19 cellular contexts compared by ENCODE assay signal in genomic region chr14:21703357-21704339, GRCh38. TPM values are rescaled to one million over a fixed set of nuclear protein-coding genes. Genes with fewer than 3 reads are reported as not detected.
DNase-seq lines count a peak whose midpoint lies in the region; ATAC-seq and TF ChIP-seq lines count a peak whose summit lies in the region.
"Had no signal": no experiment of that assay in that cellular context is flagged by ENCODE, and none has a peak within 500 bp of the region (broad histone marks: within the 10 kb centered on the region; RNA-seq: fewer than 3 reads in every experiment).

No MANE protein-coding gene starts in this region.

- H3K27me3 ChIP-seq in SU-DHL-6 (ENCODE audit: low read length) (no peaks in the 10 kb centered on the region), transverse colon (no peaks in the 10 kb centered on the region)
- H3K27me3 ChIP-seq: BE2C, breast epithelium had no signal

- H3K4me3 ChIP-seq in SU-DHL-6 (ENCODE audit: insufficient read depth, low read length, poor library complexity, severe bottlenecking) (peak overlapping the region; percentile 22), transverse colon (no peak overlapping the region)
- H3K4me3 ChIP-seq: breast epithelium had no signal

- H4K20me1 ChIP-seq in SU-DHL-6 (ENCODE audit: low read depth, low read length), result no peaks in the 10 kb centered on the region

- DNase-seq in activated naive CD4-positive, alpha-beta T cell treated with anti-CD3 and anti-CD28 coated beads, Interleukin-2, amount 50 U/mL, for 72 hours (ENCODE audit: low spot score in 2 of 2), result no peak
- DNase-seq in activated naive CD4-positive, alpha-beta T cell treated with anti-CD3 and anti-CD28 coated beads, Interleukin-2, amount 10 ng/mL, durations not matched to agents 7 days and 5 days, result no peak
- DNase-seq in germinal center (ENCODE audit: low spot score) (peak; percentile 41), transverse colon (no peak), COR-L47 (lab: John Stamatoyannopoulos, UW) (no peak), NCI-H345 (lab: John Stamatoyannopoulos, UW) (no peak)
- DNase-seq in stimulated activated CD4-positive, alpha-beta T cell treated with anti-CD3 and anti-CD28 coated beads, Interleukin-12 subunit alpha, Interleukin-12 subunit beta, amount 100 ng/mL, for 4 hours, result no peak
- DNase-seq: activated CD4-positive, alpha-beta T cell treated with anti-CD3 and anti-CD28 coated beads for 1 hour; activated effector memory CD4-positive, alpha-beta T cell treated with Interleukin-2 at 50 U/mL for 16 hours; BE2C; effector CD8-positive, alpha-beta T cell; GOT3; midbrain; NCI-H1436 treated with DMSO at 0.1 percent for 48 hours; NCI-H510A treated with DMSO at 0.1 percent for 48 hours; posterior cingulate gyrus had no signal

- intact Hi-C loops in transverse colon (cut with DNase I; ENCODE audit: low total_unique reads), result no loop called here

- no peaks in the 10 kb centered on the region for H3K9me2 ChIP-seq in SU-DHL-6 (replicated peaks; ENCODE audit: insufficient read depth, low read length)

- H3K4me2 ChIP-seq in SU-DHL-6 (ENCODE audit: low read depth, low read length, poor library complexity, severe bottlenecking), result peak overlapping the region; percentile 90

- no peaks in the 10 kb centered on the region for H3K9me3 Mint-ChIP-seq in activated naive CD4-positive, alpha-beta T cell treated with anti-CD3 and anti-CD28 coated beads, Interleukin-2, amount 50 U/mL, for 72 hours
- no peaks in the 10 kb centered on the region for H3K9me3 Mint-ChIP-seq in activated naive CD4-positive, alpha-beta T cell treated with anti-CD3 and anti-CD28 coated beads, Interleukin-2, amount 10 ng/mL, durations not matched to agents 7 days and 5 days

- no peaks in the 10 kb centered on the region for H3K79me2 ChIP-seq in SU-DHL-6 (ENCODE audit: insufficient read depth, low read length)

- H3F3A ChIP-seq in SU-DHL-6 (ENCODE audit: insufficient read depth), result peaks cover 30% of the 10 kb centered on the region

- H3K36me3 ChIP-seq in SU-DHL-6 (ENCODE audit: low read length), result peaks cover 29% of the 10 kb centered on the region
- no peaks in the 10 kb centered on the region for H3K36me3 ChIP-seq in transverse colon
- H3K36me3 ChIP-seq: BE2C, breast epithelium had no signal

- H3K9me3 ChIP-seq in SU-DHL-6 (ENCODE audit: insufficient read depth, low read length) (peaks cover 8% of the 10 kb centered on the region; the same call in 1 of the 2 replicates), transverse colon (no peaks in the 10 kb centered on the region)
- H3K9me3 ChIP-seq: BE2C had no signal

- H3K4me1 ChIP-seq in transverse colon, result peaks cover 0 to 49% (median 27%) of the 10 kb centered on the region in 4 donors
- H3K4me1 ChIP-seq: BE2C, breast epithelium had no signal

- H3K27ac Mint-ChIP-seq in activated naive CD4-positive, alpha-beta T cell treated with anti-CD3 and anti-CD28 coated beads, Interleukin-2, amount 50 U/mL, for 72 hours, result peak overlapping the region in 1 of 2 donors; percentile 46
- no peak overlapping the region for H3K27ac Mint-ChIP-seq in activated naive CD4-positive, alpha-beta T cell treated with anti-CD3 and anti-CD28 coated beads, Interleukin-2, amount 10 ng/mL, durations not matched to agents 7 days and 5 days

- peaks cover 0 to 6% of the 10 kb centered on the region in 2 donors for H3K36me3 Mint-ChIP-seq in activated naive CD4-positive, alpha-beta T cell treated with anti-CD3 and anti-CD28 coated beads, Interleukin-2, amount 50 U/mL, for 72 hours
- H3K36me3 Mint-ChIP-seq in activated naive CD4-positive, alpha-beta T cell treated with anti-CD3 and anti-CD28 coated beads, Interleukin-2, amount 10 ng/mL, durations not matched to agents 7 days and 5 days, result no peaks in the 10 kb centered on the region

- CTCF ChIA-PET in activated naive CD4-positive, alpha-beta T cell treated with anti-CD3 and anti-CD28 coated beads, Interleukin-2, amount 10 ng/mL, durations not matched to agents 7 days and 5 days (lab: Charles Lee), result interaction anchor here (0.7 to 1.3 kb wide), 4 partner anchors 9 to 65 kb away, joined by 3 read pairs; no protein-coding TSS in a partner anchor

- peak overlapping the region; percentile 49 for H3K9ac ChIP-seq in SU-DHL-6 (ENCODE audit: low read length)

- TF ChIP-seq CTCF in SU-DHL-6 (IDR thresholded peaks at IDR 0.05; ENCODE audit: insufficient read depth, low read length, poor library complexity, severe bottlenecking) (no peak), transverse colon (IDR thresholded peaks at IDR 0.05) (no peak)

- H3K27ac ChIP-seq in SU-DHL-6 (ENCODE audit: low read depth, low read length) (peak overlapping the region; percentile 97), transverse colon (peak overlapping the region in 3 of 4 donors; percentile 36 to 59 (median 59))
- H3K27ac ChIP-seq: breast epithelium had no signal

- H3K27me3 Mint-ChIP-seq in activated naive CD4-positive, alpha-beta T cell treated with anti-CD3 and anti-CD28 coated beads, Interleukin-2, amount 10 ng/mL, durations not matched to agents 7 days and 5 days, result peaks cover 13% of the 10 kb centered on the region

- H3K4me3 Mint-ChIP-seq in activated naive CD4-positive, alpha-beta T cell treated with anti-CD3 and anti-CD28 coated beads, Interleukin-2, amount 10 ng/mL, durations not matched to agents 7 days and 5 days, result no peak overlapping the region

- H2AFZ ChIP-seq in SU-DHL-6 (ENCODE audit: low read depth, low read length, severe bottlenecking), result no peak overlapping the region

- in situ Hi-C loops in transverse colon (cut with MboI; ENCODE audit: low pct_ligation_motif_present in 1 of 4, low pct_unique_long_range_greater_than_20kb in 1 of 4, low sequenced_read_pairs in 3 of 4), result no loop called here

- 28 to 37% methylated on average over 2 of the region's 2 CpGs for WGBS in transverse colon (ENCODE audit: low coverage in 1 of 2), 2 donors

- ATAC-seq in activated naive CD4-positive, alpha-beta T cell treated with anti-CD3 and anti-CD28 coated beads, Interleukin-2, amount 50 U/mL, for 72 hours, result peak; percentile 93 to 95

- TF ChIP-seq POLR2A in transverse colon (IDR thresholded peaks at IDR 0.05), result no peak

- TF ChIP-seq EP300 in transverse colon (IDR thresholded peaks at IDR 0.05; ENCODE audit: low read depth), result no peak

- peaks cover 9% of the 10 kb centered on the region for H3K4me1 Mint-ChIP-seq in activated naive CD4-positive, alpha-beta T cell treated with anti-CD3 and anti-CD28 coated beads, Interleukin-2, amount 10 ng/mL, durations not matched to agents 7 days and 5 days

RNA-seq across cellular contexts. Expression of gene OR4E1, which starts 30.0 kb away (rescaled TPM):
- under 1 TPM; 0.14 to 0.16 TPM for total RNA-seq in activated naive CD4-positive, alpha-beta T cell treated with anti-CD3 and anti-CD28 coated beads, Interleukin-2, amount 50 U/mL, for 72 hours
- not detected for total RNA-seq in transverse colon
- total RNA-seq: breast epithelium, ureter had no signal

RNA-seq across cellular contexts. Expression of gene OR4E2, which starts 50.0 kb away (rescaled TPM):
- total RNA-seq in activated naive CD4-positive, alpha-beta T cell treated with anti-CD3 and anti-CD28 coated beads, Interleukin-2, amount 50 U/mL, for 72 hours, result under 1 TPM in 1 of 2 donors, not detected in 1; 0.12 TPM
- not detected for total RNA-seq in transverse colon
- total RNA-seq: breast epithelium, ureter had no signal
